ENCODE assay signal across 8 cellular contexts in genomic region chr20:62064788-62065668, GRCh38. TPM values are rescaled to one million over a fixed set of nuclear protein-coding genes. Genes with fewer than 3 reads are reported as not detected.
A peak's percentile ranks its signal among the peaks of the same experiment; 100 is the strongest.
DNase-seq lines count a peak whose midpoint lies in the region; ATAC-seq, FAIRE-seq and TF ChIP-seq lines count a peak whose summit lies in the region.

No MANE protein-coding gene starts in this region.

- peak overlapping the region; percentile 84 for H2AFZ ChIP-seq in astrocyte (ENCODE audit: low read depth, low read length)

- H3K4me3 ChIP-seq in astrocyte (ENCODE audit: insufficient read depth, low read depth, low read length), result peak overlapping the region; percentile 68

- H3K9me3 ChIP-seq in astrocyte (ENCODE audit: insufficient read depth, low read depth, low read length), result peaks cover 4% of the 10 kb centered on the region

- peak overlapping the region; percentile 88 for H3K4me2 ChIP-seq in astrocyte (ENCODE audit: low read length)

- H3K36me3 Mint-ChIP-seq in astrocyte (ENCODE audit: low read depth, unreplicated experiment), result no peaks in the 10 kb centered on the region
- H3K36me3 Mint-ChIP-seq in type B pancreatic cell, result no peaks in the 10 kb centered on the region

- H3K4me3 Mint-ChIP-seq in astrocyte (ENCODE audit: unreplicated experiment), result peak overlapping the region; percentile 50
- H3K4me3 Mint-ChIP-seq in type B pancreatic cell, result peak overlapping the region; percentile 85

- no peaks in the 10 kb centered on the region for H3K27me3 ChIP-seq in astrocyte (ENCODE audit: insufficient read depth, low read length)

- H3K4me1 ChIP-seq in astrocyte (ENCODE audit: insufficient read depth, low read length), result peaks cover 23% of the 10 kb centered on the region

- ATAC-seq in GM21367 (IDR thresholded peaks at IDR 0.05; ENCODE audit: unreplicated experiment), result peak; percentile 13
- ATAC-seq in HG03521 (IDR thresholded peaks at IDR 0.05; ENCODE audit: unreplicated experiment), result peak; percentile 23

- H3K4me1 Mint-ChIP-seq in astrocyte (ENCODE audit: low read depth, unreplicated experiment) (peaks cover 15% of the 10 kb centered on the region), type B pancreatic cell (ENCODE audit: unreplicated experiment) (peaks cover 24% of the 10 kb centered on the region)

- no peak overlapping the region for H3K27ac ChIP-seq in astrocyte (ENCODE audit: low read depth, low read length)

- no peaks in the 10 kb centered on the region for H3K36me3 ChIP-seq in astrocyte (ENCODE audit: insufficient read depth, low read length)

- DNase-seq in GM10266 (ENCODE audit: extremely low spot score), result peak; percentile 74
- DNase-seq in astrocyte (ENCODE audit: low read depth), result no peak
- peak; percentile 10 for DNase-seq in kidney tubule cell (ENCODE audit: low spot score)
- DNase-seq in type B pancreatic cell (ENCODE audit: extremely low spot score, unreplicated experiment), result no peak
- no peak for DNase-seq in AG08395 (ENCODE audit: low spot score)
- DNase-seq in NCI-H446 (lab: John Stamatoyannopoulos, UW), result no peak

- H3K9me3 Mint-ChIP-seq in astrocyte (ENCODE audit: unreplicated experiment) (no peaks in the 10 kb centered on the region), type B pancreatic cell (no peaks in the 10 kb centered on the region)

- peaks cover 43% of the 10 kb centered on the region for H3K79me2 ChIP-seq in astrocyte (ENCODE audit: insufficient read depth, low read length)

- no peak for FAIRE-seq in astrocyte (lab: Jason Lieb, UNC)

- H3K27ac Mint-ChIP-seq in astrocyte (ENCODE audit: unreplicated experiment), result no peak overlapping the region
- H3K27ac Mint-ChIP-seq in type B pancreatic cell, result no peak overlapping the region

- TF ChIP-seq CTCF in GM10266 (IDR thresholded peaks at IDR 0.05; ENCODE audit: control insufficient read depth, insufficient read depth, low read depth, missing control alignments) (no peak), astrocyte (IDR thresholded peaks at IDR 0.05; ENCODE audit: insufficient read depth, low read depth, low read length) (no peak), type B pancreatic cell (conservative IDR thresholded peaks at IDR 0.05) (no peak)

- H4K20me1 ChIP-seq in astrocyte (ENCODE audit: insufficient read depth, low read length), result peaks cover 44% of the 10 kb centered on the region

- H3K27me3 Mint-ChIP-seq in astrocyte (ENCODE audit: low read depth, unreplicated experiment), result no peaks in the 10 kb centered on the region
- H3K27me3 Mint-ChIP-seq in type B pancreatic cell, result peaks cover 8% of the 10 kb centered on the region

- H3K9ac ChIP-seq in astrocyte (ENCODE audit: low read length), result peak overlapping the region; percentile 67

RNA-seq across cellular contexts. Expression of gene TAF4, which starts 0.7 kb away (rescaled TPM):
- total RNA-seq in astrocyte (11.8 and 12.6 TPM in 2 replicates), type B pancreatic cell (ENCODE audit: low replicate concordance) (18.5 and 22.2 TPM in 2 replicates)

RNA-seq across cellular contexts. Expression of gene LSM14B, which starts 57.2 kb away (rescaled TPM):
- total RNA-seq in astrocyte, result 24.9 and 27.1 TPM in 2 replicates
- total RNA-seq in type B pancreatic cell (ENCODE audit: low replicate concordance), result 45.6 and 66.3 TPM in 2 replicates

Comparison
In these comparisons a context has a peak if more than half of its experiments do, and no peak if none do; other contexts are left out.
1. DNase-seq: peak in GM10266 (single experiment) and kidney tubule cell (single experiment); none in astrocyte (single experiment), type B pancreatic cell (single experiment), AG08395 (single experiment) and NCI-H446 (0 of 2).